1 cellular context compared by ENCODE assay signal in genomic region chr15:32641517-32642059, GRCh38.
TF ChIP-seq lines count a peak whose summit lies in the region.

SCG5 (plus strand) TSS chr15:32641710; CDS start chr15:32643593, 1,883 bp downstream.

TF ChIP-seq in GM23338, 12 proteins besides CTCF, POLR2A, EP300 and RAD21 (continued from another document):
- TF ChIP-seq ZNF462 (CRISPR knock-in tag; IDR thresholded peaks at IDR 0.05) (no peak), STAT1 (IDR thresholded peaks at IDR 0.05; ENCODE audit: unreplicated experiment) (no peak)
